ENCODE assay signal across 15 cellular contexts in genomic region chr14:94019329-94019728, GRCh38. TPM values are rescaled to one million over a fixed set of nuclear protein-coding genes. Genes with fewer than 3 reads are reported as not detected.
A peak's percentile ranks its signal among the peaks of the same experiment; 100 is the strongest.
DNase-seq lines count a peak whose midpoint lies in the region; ATAC-seq and TF ChIP-seq lines count a peak whose summit lies in the region.
"Had no signal": no experiment of that assay in that cellular context is flagged by ENCODE, and none has a peak within 500 bp of the region (broad histone marks: within the 10 kb centered on the region; RNA-seq: fewer than 3 reads in every experiment).

No MANE protein-coding gene starts in this region.

- H3K23ac ChIP-seq in neuronal stem cell (ENCODE audit: low read depth, low read length, poor library complexity): no peak overlapping the region

- no CpG with 5 or more reads among the region's 6 CpGs for WGBS in neuronal stem cell (ENCODE audit: extremely low coverage in 2 of 2, insufficient read length in 2 of 2, insufficient replicate concordance in 1 of 2), 2 donors

- no peak for TF ChIP-seq CTCF in VCaP (conservative IDR thresholded peaks at IDR 0.05)

- H3K27ac Mint-ChIP-seq in CD8-positive, alpha-beta memory T cell: no peak overlapping the region
- H3K27ac Mint-ChIP-seq: GM23338, H9 had no signal

- no peak overlapping the region for H2BK15ac ChIP-seq in neuronal stem cell (ENCODE audit: low read length)

- H3K14ac ChIP-seq in neuronal stem cell (ENCODE audit: low read length): no peak overlapping the region

- H3K27ac ChIP-seq in VCaP (peak overlapping the region; percentile 50), neuronal stem cell (replicated peaks; ENCODE audit: low read length) (no peak overlapping the region)
- no peak overlapping the region for H3K27ac ChIP-seq in CD8-positive, alpha-beta memory T cell (ENCODE audit: low read depth, low read length)
- H3K27ac ChIP-seq: BLaER1 had no signal

- no peak overlapping the region for H3K4me3 ChIP-seq in neuronal stem cell (ENCODE audit: low read length in 2 of 2)
- H3K4me3 ChIP-seq in CD8-positive, alpha-beta memory T cell (ENCODE audit: low read length): no peak overlapping the region
- H3K4me3 ChIP-seq: BLaER1, GM23338 had no signal

- H2AFZ ChIP-seq in neuronal stem cell (ENCODE audit: low read length): no peak overlapping the region
- H2AFZ ChIP-seq: GM23338 had no signal

- H3K4me2 ChIP-seq in neuronal stem cell (ENCODE audit: insufficient read depth, low read length, poor library complexity, severe bottlenecking): no peak overlapping the region
- H3K4me2 ChIP-seq: BLaER1, GM23338 had no signal

- DNase-seq in NCI-H748 (lab: John Stamatoyannopoulos, UW; ENCODE audit: unreplicated experiment) (peak; percentile 24), NCI-H748 treated with DMSO at 0.1 percent for 48 hours (lab: John Stamatoyannopoulos, UW) (no peak), HT-29 (ENCODE audit: low spot score) (peak; percentile 20), neuronal stem cell (ENCODE audit: low spot score) (no peak), COLO829 (ENCODE audit: low spot score) (no peak)
- no peak for DNase-seq in CD8-positive, alpha-beta memory T cell
- DNase-seq: 8988T, AML-193, DND-41, GDM1, H9 had no signal

- no peak overlapping the region for H4K8ac ChIP-seq in neuronal stem cell (ENCODE audit: low read depth, low read length)

- H3K27me3 ChIP-seq in neuronal stem cell (ENCODE audit: control insufficient read depth in 3 of 3, insufficient read depth in 3 of 3, low read depth in 1 of 3, low read length in 3 of 3): peaks cover 0 to 18% (median 2%) of the 10 kb centered on the region in 3 experiments
- no peaks in the 10 kb centered on the region for H3K27me3 ChIP-seq in CD8-positive, alpha-beta memory T cell (ENCODE audit: insufficient read depth, low read length, poor library complexity, severe bottlenecking)
- H3K27me3 ChIP-seq: BLaER1 had no signal

- H3K18ac ChIP-seq in neuronal stem cell (ENCODE audit: low read length): peak overlapping the region; percentile 11

- H3K9ac ChIP-seq in neuronal stem cell (ENCODE audit: low read depth, low read length, poor library complexity): no peak overlapping the region
- H3K9ac ChIP-seq: BLaER1 had no signal

- no peaks in the 10 kb centered on the region for H3K9me3 Mint-ChIP-seq in CD8-positive, alpha-beta memory T cell
- H3K9me3 Mint-ChIP-seq: GM23338, H9 had no signal

- H3K4me1 ChIP-seq in neuronal stem cell (ENCODE audit: control insufficient read depth in 2 of 2, insufficient read depth in 1 of 2, low read depth in 1 of 2, low read length in 2 of 2): peaks cover 14 to 33% of the 10 kb centered on the region in 2 donors
- no peaks in the 10 kb centered on the region for H3K4me1 ChIP-seq in CD8-positive, alpha-beta memory T cell (ENCODE audit: insufficient read depth, low read length)

- no peak for ATAC-seq in HG02981 (IDR thresholded peaks at IDR 0.05; ENCODE audit: unreplicated experiment)
- ATAC-seq: GM23338 had no signal

- peaks cover 3% of the 10 kb centered on the region in 2 donors for H3K27me3 Mint-ChIP-seq in CD8-positive, alpha-beta memory T cell

- H2AK5ac ChIP-seq in neuronal stem cell (ENCODE audit: low read depth, low read length): peak overlapping the region; percentile 11

- H3K36me3 Mint-ChIP-seq in CD8-positive, alpha-beta memory T cell: peaks cover 0 to 1% (median 0%) of the 10 kb centered on the region in 3 donors

- POLR2A ChIA-PET in CD8-positive, alpha-beta memory T cell (lab: Charles Lee): no interaction called here

- H3K36me3 ChIP-seq in neuronal stem cell (replicated peaks in 1 of 2; ENCODE audit: control insufficient read depth in 2 of 2, insufficient read depth in 2 of 2, low read length in 2 of 2): no peaks in the 10 kb centered on the region
- H3K36me3 ChIP-seq in CD8-positive, alpha-beta memory T cell (ENCODE audit: insufficient read depth, low read length): no peaks in the 10 kb centered on the region
- H3K36me3 ChIP-seq: BLaER1 had no signal

- H3K4me3 Mint-ChIP-seq in CD8-positive, alpha-beta memory T cell: no peak overlapping the region
- H3K4me3 Mint-ChIP-seq: GM23338, H9 had no signal

- CTCF ChIA-PET in CD8-positive, alpha-beta memory T cell (lab: Charles Lee): no interaction called here

- H2BK120ac ChIP-seq in neuronal stem cell (ENCODE audit: low read depth, low read length): no peak overlapping the region

- H3K9me3 ChIP-seq in neuronal stem cell (replicated peaks in 1 of 2; ENCODE audit: control insufficient read depth in 2 of 2, insufficient read depth in 1 of 2, low read depth in 1 of 2, low read length in 2 of 2): no peaks in the 10 kb centered on the region
- H3K9me3 ChIP-seq in CD8-positive, alpha-beta memory T cell (ENCODE audit: low read length): no peaks in the 10 kb centered on the region
- H3K9me3 ChIP-seq: BLaER1 had no signal

- H4K91ac ChIP-seq in neuronal stem cell (ENCODE audit: low read depth, low read length, poor library complexity): no peak overlapping the region

- peaks cover 3 to 18% (median 14%) of the 10 kb centered on the region in 3 donors for H3K4me1 Mint-ChIP-seq in CD8-positive, alpha-beta memory T cell

- H3K4ac ChIP-seq in neuronal stem cell (ENCODE audit: low read length): no peak overlapping the region

- H3K79me1 ChIP-seq in neuronal stem cell (ENCODE audit: low read depth, low read length): peaks cover 2% of the 10 kb centered on the region

- H2BK5ac ChIP-seq in neuronal stem cell (ENCODE audit: low read length): peak overlapping the region; percentile 56

- no peak overlapping the region for H2BK12ac ChIP-seq in neuronal stem cell (ENCODE audit: low read length)

RNA-seq across cellular contexts. Expression of gene OTUB2, which starts 6.8 kb away (rescaled TPM):
- total RNA-seq in HT-29 (2014; rRNA removed; shearing (Covaris generic)): 2.3 and 2.4 TPM in 2 replicates
- 5.1 TPM for polyA plus RNA-seq in neuronal stem cell (2013, experiment 1 of 2)
- 5.0 TPM for polyA plus RNA-seq in neuronal stem cell (2013, experiment 2 of 2)
- total RNA-seq in CD8-positive, alpha-beta memory T cell: 1 to 10 TPM; 1.1 to 1.8 TPM
- 0.12 TPM for polyA plus RNA-seq in CD8-positive, alpha-beta memory T cell

RNA-seq across cellular contexts. Expression of gene CCDC197, which starts 22.2 kb away (rescaled TPM):
- not detected in 2 replicates for total RNA-seq in HT-29 (2014; rRNA removed; shearing (Covaris generic))
- polyA plus RNA-seq in neuronal stem cell (2013, experiment 1 of 2): not detected
- not detected for polyA plus RNA-seq in neuronal stem cell (2013, experiment 2 of 2)
- total RNA-seq in CD8-positive, alpha-beta memory T cell: not detected
- not detected for polyA plus RNA-seq in CD8-positive, alpha-beta memory T cell
- total RNA-seq: GM23338, H9 had no signal
- polyA plus RNA-seq: GM23338 had no signal

RNA-seq across cellular contexts. Expression of gene ASB2, which starts 43.0 kb away (rescaled TPM):
- 0.05 and 0.16 TPM in 2 replicates for total RNA-seq in HT-29 (2014; rRNA removed; shearing (Covaris generic))
- polyA plus RNA-seq in neuronal stem cell (2013, experiment 1 of 2): 0.43 TPM
- 0.50 TPM for polyA plus RNA-seq in neuronal stem cell (2013, experiment 2 of 2)
- 10 to 100 TPM; 93.5 to 98.0 TPM for total RNA-seq in CD8-positive, alpha-beta memory T cell
- 4.8 TPM for polyA plus RNA-seq in CD8-positive, alpha-beta memory T cell

Comparison
In these comparisons a context has a peak if more than half of its experiments do, and no peak if none do; other contexts are left out.
1. DNase-seq: peak in NCI-H748 (single experiment) and HT-29 (single experiment); none in NCI-H748 treated with DMSO at 0.1 percent for 48 hours (single experiment), neuronal stem cell (single experiment), CD8-positive, alpha-beta memory T cell (0 of 5) and COLO829 (single experiment).
2. RNA of gene ASB2, which starts 43.0 kb away (total RNA-seq): 93.5 to 98.0 TPM in CD8-positive, alpha-beta memory T cell; 0.05 to 0.16 TPM in HT-29; every median in the first group is over 10 times any median in the second.